In genomic region chr19:15280915-15281683, GRCh38 we compare ENCODE assay signal across 1 cellular context.
TF ChIP-seq lines count a peak whose summit lies in the region.

No MANE protein-coding gene starts in this region.

TF ChIP-seq in K562, 482 proteins besides CTCF, POLR2A, EP300 and RAD21 (continued from another document):
- peak; percentile 92 for TF ChIP-seq CEBPG (CRISPR knock-in tag; IDR thresholded peaks at IDR 0.05)
- peak; percentile 82 to 90 for TF ChIP-seq CEBPG (tag; conservative IDR thresholded peaks at IDR 0.05 in 1 of 2, IDR thresholded peaks at IDR 0.05 in 1 of 2)
- no peak for TF ChIP-seq ZNF589 (CRISPR knock-in tag; IDR thresholded peaks at IDR 0.05; ENCODE audit: low read depth)
- no peak for TF ChIP-seq ZNF785 (CRISPR knock-in tag; IDR thresholded peaks at IDR 0.05)
- peak in 1 of 2 experiments; percentile 26; a peak in 2 of 4 replicates for TF ChIP-seq MAZ (CRISPR knock-in tag; conservative IDR thresholded peaks at IDR 0.05 in 1 of 2, IDR thresholded peaks at IDR 0.05 in 1 of 2)
- no peak for TF ChIP-seq ZC3H4 (CRISPR knock-in tag; IDR thresholded peaks at IDR 0.05; ENCODE audit: borderline replicate concordance)
- TF ChIP-seq SUPT5H (IDR thresholded peaks at IDR 0.05) = no peak
- TF ChIP-seq ATF7 (IDR thresholded peaks at IDR 0.05) = 0 out of 2 replicates have a peak, but pooled peaks have one; percentile 29
- no peak for TF ChIP-seq BCLAF1 (IDR thresholded peaks at IDR 0.05; ENCODE audit: borderline replicate concordance in 1 of 2, control insufficient read depth in 1 of 2, low read depth in 2 of 2, low read length in 1 of 2)
- no peak for TF ChIP-seq ARID4B (CRISPR knock-in tag; IDR thresholded peaks at IDR 0.05)
- peak; percentile 86 for TF ChIP-seq CEBPB (tag; IDR thresholded peaks at IDR 0.05)
- peak in 1 of 2 experiments; percentile 40; a peak in 1 of 4 replicates for TF ChIP-seq RCOR1 (IDR thresholded peaks at IDR 0.05; ENCODE audit: borderline replicate concordance in 1 of 2, low read depth in 2 of 2, low read length in 2 of 2)
- TF ChIP-seq BHLHE40 (IDR thresholded peaks at IDR 0.05; ENCODE audit: low read length) = peak; percentile 16; the same call in 1 of the 2 replicates
- TF ChIP-seq JUN (IDR thresholded peaks at IDR 0.05; ENCODE audit: borderline replicate concordance, low read depth, low read length) = peak; percentile 18; the same call in 1 of the 2 replicates
- no peak for TF ChIP-seq JUN (CRISPR knock-in tag; IDR thresholded peaks at IDR 0.05; ENCODE audit: borderline replicate concordance)
- TF ChIP-seq NFIC (IDR thresholded peaks at IDR 0.05) = peak; percentile 69
- peak; percentile 63 for TF ChIP-seq CXXC5 (CRISPR knock-in tag; IDR thresholded peaks at IDR 0.05)
- peak; percentile 55; the same call in 1 of the 2 replicates for TF ChIP-seq POLR2H (tag; IDR thresholded peaks at IDR 0.05; ENCODE audit: low read depth)
- TF ChIP-seq ZNF584 (CRISPR knock-in tag; IDR thresholded peaks at IDR 0.05; ENCODE audit: low read depth) = peak; percentile 73; the same call in 1 of the 2 replicates
- peak; percentile 66 for TF ChIP-seq RBFOX2 (IDR thresholded peaks at IDR 0.05; ENCODE audit: low read depth, low read length)
- peak; percentile 35; the same call in 1 of the 2 replicates for TF ChIP-seq MTA3 (IDR thresholded peaks at IDR 0.05; ENCODE audit: borderline replicate concordance)
- TF ChIP-seq TOE1 (IDR thresholded peaks at IDR 0.05; ENCODE audit: borderline replicate concordance) = peak; percentile 14; the same call in 1 of the 2 replicates
- TF ChIP-seq TOE1 (CRISPR knock-in tag; IDR thresholded peaks at IDR 0.05; ENCODE audit: borderline replicate concordance, low read depth) = no peak
- TF ChIP-seq SMARCA4 (IDR thresholded peaks at IDR 0.05) = peak; percentile 33; the same call in 1 of the 2 replicates
- TF ChIP-seq ARID1B (IDR thresholded peaks at IDR 0.05) = peak; percentile 33; the same call in 1 of the 2 replicates
- TF ChIP-seq ATF4 (CRISPR knock-in tag; IDR thresholded peaks at IDR 0.05) = peak; percentile 86
- TF ChIP-seq ZNF175 (CRISPR knock-in tag; IDR thresholded peaks at IDR 0.05; ENCODE audit: low read depth) = 0 out of 2 replicates have a peak, but pooled peaks have one; percentile 72
- TF ChIP-seq CTBP1 (IDR thresholded peaks at IDR 0.05; ENCODE audit: borderline replicate concordance) = peak; percentile 34
- TF ChIP-seq ARID2 (IDR thresholded peaks at IDR 0.05) = no peak
- TF ChIP-seq ATF1 (CRISPR knock-in tag; IDR thresholded peaks at IDR 0.05) = no peak
- peak; percentile 49; the same call in 1 of the 2 replicates for TF ChIP-seq ATF1 (tag; IDR thresholded peaks at IDR 0.05)
- peak; percentile 23; the same call in 1 of the 2 replicates for TF ChIP-seq ZEB2 (IDR thresholded peaks at IDR 0.05)
- no peak for TF ChIP-seq BRCA1 (IDR thresholded peaks at IDR 0.05)
- no peak for TF ChIP-seq BRCA1 (CRISPR knock-in tag; IDR thresholded peaks at IDR 0.05)
- peak; percentile 52; the same call in 1 of the 2 replicates for TF ChIP-seq EP400 (IDR thresholded peaks at IDR 0.05)
- TF ChIP-seq FOSL1 (tag; conservative IDR thresholded peaks at IDR 0.05) = peak; percentile 39; the same call in 1 of the 2 replicates
- peak; percentile 55; the same call in 1 of the 2 replicates for TF ChIP-seq JUND (IDR thresholded peaks at IDR 0.05; ENCODE audit: borderline replicate concordance, low read depth, low read length)
- no peak for TF ChIP-seq JUND (tag; IDR thresholded peaks at IDR 0.05; ENCODE audit: borderline replicate concordance, low read depth, low read length)
- 0 out of 2 replicates have a peak, but pooled peaks have one; percentile 47 for TF ChIP-seq L3MBTL2 (IDR thresholded peaks at IDR 0.05)
